Comparison of ENCODE assay signal across 23 cellular contexts in the genomic region with DNA sequence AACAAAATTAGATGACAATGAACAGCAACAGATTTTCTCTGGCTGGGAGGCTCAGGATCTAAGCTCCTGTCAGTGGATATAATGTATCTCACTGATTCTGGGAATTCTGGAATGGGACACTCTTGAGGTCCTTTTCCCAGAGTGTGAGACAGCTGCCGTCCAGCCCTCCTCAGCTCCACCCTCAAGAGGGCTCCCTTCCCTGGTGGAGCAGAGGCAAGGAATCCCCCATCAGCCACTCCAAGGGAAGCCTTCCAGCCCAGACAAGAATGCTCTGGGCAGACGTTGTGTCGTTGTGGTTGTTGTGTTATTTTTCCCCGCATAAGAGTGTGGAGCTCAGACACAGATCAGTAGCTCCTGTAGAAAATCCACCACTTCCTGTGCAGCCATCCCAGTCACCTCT. TPM values are rescaled to one million over a fixed set of nuclear protein-coding genes. Genes with fewer than 3 reads are reported as not detected.
A peak's percentile ranks its signal among the peaks of the same experiment; 100 is the strongest.
DNase-seq lines count a peak whose midpoint lies in the region; FAIRE-seq and TF ChIP-seq lines count a peak whose summit lies in the region.
"Had no signal": no experiment of that assay in that cellular context is flagged by ENCODE, and none has a peak within 500 bp of the region (broad histone marks: within the 10 kb centered on the region; RNA-seq: fewer than 3 reads in every experiment).

No MANE protein-coding gene starts in this region.

- TF ChIP-seq CTCF in H1 (IDR thresholded peaks at IDR 0.05; ENCODE audit: control extremely low read depth in 1 of 3, insufficient read depth in 1 of 3, low read depth in 1 of 3, low read length in 3 of 3): peak; percentile 13 to 54 (median 43); a peak in 3 of 4 replicates

- H2BK20ac ChIP-seq in H1 (ENCODE audit: low read length): no peak overlapping the region

- TF ChIP-seq POLR2A in H1 (IDR thresholded peaks at IDR 0.05; ENCODE audit: control extremely low read depth in 1 of 2, low read depth in 2 of 2, low read length in 2 of 2): no peak

- H3K4me3 ChIP-seq in H1 (ENCODE audit: extremely low read depth in 1 of 4, insufficient read depth in 2 of 4, low read depth in 3 of 4, low read length in 4 of 4): no peak overlapping the region
- H3K4me3 ChIP-seq: HAP-1, K562 had no signal

- H4K20me1 ChIP-seq in H1 (replicated peaks in 1 of 2; ENCODE audit: control insufficient read depth in 1 of 2, insufficient read depth in 2 of 2, low read length in 2 of 2): no peaks in the 10 kb centered on the region

- no peak overlapping the region for H3K4ac ChIP-seq in H1 (replicated peaks; ENCODE audit: insufficient read length, low read depth, low read length)

- POLR2A ChIA-PET in H1 (lab: Charles Lee; ENCODE audit: partially characterized antibody): no interaction called here

- H3K18ac ChIP-seq in H1 (ENCODE audit: extremely low read depth, low read length): no peak overlapping the region

- no peak overlapping the region for H4K91ac ChIP-seq in H1 (replicated peaks; ENCODE audit: insufficient read length, low read length)

- H3K27me3 ChIP-seq in H1 (replicated peaks in 1 of 4; ENCODE audit: control insufficient read depth in 3 of 4, extremely low read depth in 1 of 4, insufficient read depth in 3 of 4, low read length in 3 of 4): no peaks in the 10 kb centered on the region

- 74% methylated on average over 4 of the region's 4 CpGs; no CpG with 5 or more reads in 1 of the 2 experiments for WGBS in H1 (ENCODE audit: extremely low coverage in 1 of 2, insufficient coverage in 1 of 2, insufficient read length in 1 of 2, insufficient replicate concordance in 2 of 2, low coverage in 1 of 2, low lambda C conversion rate in 2 of 2, missing lambda C conversion rate in 1 of 2), 2 experiments

- no peaks in the 10 kb centered on the region for H3K4me1 ChIP-seq in H1 (replicated peaks in 1 of 4; ENCODE audit: control insufficient read depth in 3 of 4, insufficient read depth in 4 of 4, low read length in 3 of 4)
- H3K4me1 ChIP-seq: HAP-1 had no signal

- no peak overlapping the region for H4K5ac ChIP-seq in H1 (ENCODE audit: insufficient read length, low read depth, low read length)

- peak overlapping the region; percentile 55; the same call in 1 of the 2 replicates for H2AFZ ChIP-seq in H1 (ENCODE audit: low read length)

- TF ChIP-seq EP300 in H1 (IDR thresholded peaks at IDR 0.05; ENCODE audit: borderline replicate concordance in 1 of 2, low read depth in 2 of 2, low read length in 2 of 2): no peak

- no peak overlapping the region for H2BK15ac ChIP-seq in H1 (ENCODE audit: low read length)

- peak; percentile 53 to 60 for TF ChIP-seq RAD21 in H1 (IDR thresholded peaks at IDR 0.05 in 1 of 2, conservative IDR thresholded peaks at IDR 0.05 in 1 of 2; ENCODE audit: low read depth in 2 of 2, low read length in 2 of 2)

- H3K36me3 ChIP-seq in H1 (ENCODE audit: control insufficient read depth in 2 of 4, insufficient read depth in 4 of 4, low read length in 3 of 4): no peaks in the 10 kb centered on the region
- H3K36me3 ChIP-seq: HAP-1 had no signal

- H3K23me2 ChIP-seq in H1 (ENCODE audit: low read depth, low read length): no peaks in the 10 kb centered on the region

- DNase-seq in NCI-H82 (lab: John Stamatoyannopoulos, UW) (peak; percentile 15), NCI-H82 treated with DMSO at 0.1 percent for 48 hours (lab: John Stamatoyannopoulos, UW; ENCODE audit: unreplicated experiment) (no peak), H1 (ENCODE audit: low read depth in 1 of 2, low spot score in 2 of 2) (no peak), islet precursor cell (peak; percentile 66), globus pallidus (ENCODE audit: low spot score) (no peak)
- DNase-seq in activated effector memory CD4-positive, alpha-beta T cell treated with Interleukin-2 at 50 U/mL for 16 hours: no peak
- DNase-seq in activated T-cell treated with anti-CD3 and anti-CD28 coated beads, Interleukin-2, amount 50 U/mL, for 48 hours: no peak
- no peak for DNase-seq in stimulated activated naive CD4-positive, alpha-beta T cell (lab: John Stamatoyannopoulos, UW)
- DNase-seq: 8988T, GF-D8, HFFc6, Kasumi-1, NCI-H2029, NCI-H446 treated with DMSO at 0.1 percent for 48 hours, NCI-H526, RPMI8226, SHP77 had no signal

- H2AK5ac ChIP-seq in H1 (ENCODE audit: low read depth, low read length): no peak overlapping the region

- no peak overlapping the region for H4K8ac ChIP-seq in H1 (ENCODE audit: extremely low read depth, insufficient read depth, low read length)

- H3K14ac ChIP-seq in H1 (ENCODE audit: insufficient read length): no peak overlapping the region

- H3K9ac ChIP-seq in H1 (replicated peaks in 1 of 4; ENCODE audit: extremely low read depth in 1 of 4, low read depth in 3 of 4, low read length in 3 of 4): no peak overlapping the region

- H3K4me2 ChIP-seq in H1 (ENCODE audit: insufficient read depth in 1 of 2, low read depth in 2 of 2, low read length in 2 of 2): no peak overlapping the region

- no peak overlapping the region for H3K23ac ChIP-seq in H1 (ENCODE audit: insufficient read length)

- FAIRE-seq in H1 (lab: Jason Lieb, UNC): no peak
- FAIRE-seq: GM12891, HTR-8/SVneo, K562 had no signal

- H3K79me1 ChIP-seq in H1 (ENCODE audit: low read depth, low read length): no peaks in the 10 kb centered on the region

- H2BK12ac ChIP-seq in H1 (ENCODE audit: low read depth, low read length): no peak overlapping the region

- no peak overlapping the region for H2BK120ac ChIP-seq in H1 (replicated peaks; ENCODE audit: low read depth, low read length)

- no peak overlapping the region for H3K56ac ChIP-seq in H1 (replicated peaks; ENCODE audit: insufficient read length, low read depth, low read length)

- no peaks in the 10 kb centered on the region for H3K9me3 ChIP-seq in H1 (ENCODE audit: insufficient read depth in 2 of 2, low read depth in 1 of 2, low read length in 1 of 2)
- H3K9me3 ChIP-seq: HAP-1 had no signal

- H2BK5ac ChIP-seq in H1 (ENCODE audit: low read depth, low read length): no peak overlapping the region

- no peaks in the 10 kb centered on the region for H3K79me2 ChIP-seq in H1 (ENCODE audit: control insufficient read depth in 1 of 2, insufficient read depth in 2 of 2, low read length in 2 of 2)

- H3K27ac ChIP-seq in H1 (ENCODE audit: low read depth, low read length): no peak overlapping the region

- CTCF ChIA-PET in H1 (lab: Charles Lee; ENCODE audit: partially characterized antibody): interaction anchor here (0.6 to 1.3 kb wide), 4 partner anchors 9 to 534 kb away, joined by 3 to 4 read pairs (median 3); no protein-coding TSS in a partner anchor

TF ChIP-seq in H1, 55 proteins besides CTCF, POLR2A, EP300 and RAD21:
- no peak for TF ChIP-seq EZH2 (IDR thresholded peaks at IDR 0.05; ENCODE audit: low read depth, low read length, severe bottlenecking)
- TF ChIP-seq SIN3A (conservative IDR thresholded peaks at IDR 0.05 in 1 of 2, IDR thresholded peaks at IDR 0.05 in 1 of 2; ENCODE audit: low read depth in 1 of 2, low read length in 2 of 2): no peak
- TF ChIP-seq TCF12 (IDR thresholded peaks at IDR 0.05; ENCODE audit: low read depth, low read length): no peak
- no peak for TF ChIP-seq POU5F1 (IDR thresholded peaks at IDR 0.05; ENCODE audit: low read depth, low read length)
- TF ChIP-seq EGR1 (IDR thresholded peaks at IDR 0.05; ENCODE audit: borderline replicate concordance, low read depth, low read length): no peak
- TF ChIP-seq, protein P1, sequence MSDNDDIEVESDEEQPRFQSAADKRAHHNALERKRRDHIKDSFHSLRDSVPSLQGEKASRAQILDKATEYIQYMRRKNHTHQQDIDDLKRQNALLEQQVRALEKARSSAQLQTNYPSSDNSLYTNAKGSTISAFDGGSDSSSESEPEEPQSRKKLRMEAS (IDR thresholded peaks at IDR 0.05): no peak
- no peak for TF ChIP-seq HDAC2 (IDR thresholded peaks at IDR 0.05; ENCODE audit: borderline replicate concordance in 1 of 2, low read depth in 2 of 2, low read length in 2 of 2)
- no peak for TF ChIP-seq RFX5 (IDR thresholded peaks at IDR 0.05; ENCODE audit: borderline replicate concordance, low read depth, low read length)
- TF ChIP-seq KDM1A (IDR thresholded peaks at IDR 0.05; ENCODE audit: borderline replicate concordance, low read length): no peak
- no peak for TF ChIP-seq SIRT6 (IDR thresholded peaks at IDR 0.05; ENCODE audit: low read length)
- no peak for TF ChIP-seq JUND (IDR thresholded peaks at IDR 0.05; ENCODE audit: low read length)
- TF ChIP-seq SRF (IDR thresholded peaks at IDR 0.05; ENCODE audit: low read depth, low read length): no peak
- no peak for TF ChIP-seq FOSL1 (IDR thresholded peaks at IDR 0.05; ENCODE audit: insufficient read depth, low read depth, low read length)
- TF ChIP-seq, protein P2, sequence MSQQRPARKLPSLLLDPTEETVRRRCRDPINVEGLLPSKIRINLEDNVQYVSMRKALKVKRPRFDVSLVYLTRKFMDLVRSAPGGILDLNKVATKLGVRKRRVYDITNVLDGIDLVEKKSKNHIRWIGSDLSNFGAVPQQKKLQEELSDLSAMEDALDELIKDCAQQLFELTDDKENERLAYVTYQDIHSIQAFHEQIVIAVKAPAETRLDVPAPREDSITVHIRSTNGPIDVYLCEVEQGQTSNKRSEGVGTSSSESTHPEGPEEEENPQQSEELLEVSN (IDR thresholded peaks at IDR 0.05): no peak
TF ChIP-seq in H1: peak in this region for 0.

RNA-seq across cellular contexts. Expression of a gene that starts 47.7 kb away (rescaled TPM):
- 0.10 and 0.11 TPM in 2 replicates for total RNA-seq in H1 (2021; fragmentation: NEBNext Ultra II Directional; extraction: Animal tissue kit (Norgen Biotek cat#: 25700))
- polyA plus RNA-seq in H1 (2011; rRNA removed): 0.06 TPM in 2 replicates
- 0.08 TPM for polyA plus RNA-seq in H1 (2011; cell fraction: cytosol; rRNA removed)
- polyA plus RNA-seq in H1 (2011; cell fraction: nucleus; rRNA removed): 0.20 TPM
- polyA plus RNA-seq in H1 (2012, experiment 1 of 2): 0.03 to 0.23 TPM (median 0.07 TPM) in 4 replicates
- polyA plus RNA-seq in H1 (2012, experiment 2 of 2): not detected
- polyA plus RNA-seq in H1 (2013, experiment 1 of 2): 0.22 TPM
- 0.29 TPM for polyA plus RNA-seq in H1 (2013, experiment 2 of 2)
- 0.35 and 0.56 TPM in 2 replicates for polyA minus RNA-seq in H1 (2011; rRNA and poly(A)+ RNA removed)
- polyA minus RNA-seq in H1 (2011; cell fraction: cytosol; rRNA and poly(A)+ RNA removed): not detected
- polyA minus RNA-seq in H1 (2011; cell fraction: nucleus; rRNA and poly(A)+ RNA removed): 0.50 TPM
- total RNA-seq: HFFc6, MCF 10A had no signal
- polyA plus RNA-seq: BJ, K562 had no signal

Comparison
In these comparisons a context has a peak if more than half of its experiments do, and no peak if none do; other contexts are left out.
1. DNase-seq: peak in NCI-H82 (single experiment) and islet precursor cell (single experiment); none in NCI-H82 treated with DMSO at 0.1 percent for 48 hours (single experiment), H1 (0 of 2), activated effector memory CD4-positive, alpha-beta T cell treated with Interleukin-2 at 50 U/mL for 16 hours (single experiment), activated T-cell treated with anti-CD3 and anti-CD28 coated beads, Interleukin-2, amount 50 U/mL, for 48 hours (0 of 2), globus pallidus (single experiment) and stimulated activated naive CD4-positive, alpha-beta T cell (0 of 6).